1 cellular context compared by ENCODE assay signal in the genomic region with DNA sequence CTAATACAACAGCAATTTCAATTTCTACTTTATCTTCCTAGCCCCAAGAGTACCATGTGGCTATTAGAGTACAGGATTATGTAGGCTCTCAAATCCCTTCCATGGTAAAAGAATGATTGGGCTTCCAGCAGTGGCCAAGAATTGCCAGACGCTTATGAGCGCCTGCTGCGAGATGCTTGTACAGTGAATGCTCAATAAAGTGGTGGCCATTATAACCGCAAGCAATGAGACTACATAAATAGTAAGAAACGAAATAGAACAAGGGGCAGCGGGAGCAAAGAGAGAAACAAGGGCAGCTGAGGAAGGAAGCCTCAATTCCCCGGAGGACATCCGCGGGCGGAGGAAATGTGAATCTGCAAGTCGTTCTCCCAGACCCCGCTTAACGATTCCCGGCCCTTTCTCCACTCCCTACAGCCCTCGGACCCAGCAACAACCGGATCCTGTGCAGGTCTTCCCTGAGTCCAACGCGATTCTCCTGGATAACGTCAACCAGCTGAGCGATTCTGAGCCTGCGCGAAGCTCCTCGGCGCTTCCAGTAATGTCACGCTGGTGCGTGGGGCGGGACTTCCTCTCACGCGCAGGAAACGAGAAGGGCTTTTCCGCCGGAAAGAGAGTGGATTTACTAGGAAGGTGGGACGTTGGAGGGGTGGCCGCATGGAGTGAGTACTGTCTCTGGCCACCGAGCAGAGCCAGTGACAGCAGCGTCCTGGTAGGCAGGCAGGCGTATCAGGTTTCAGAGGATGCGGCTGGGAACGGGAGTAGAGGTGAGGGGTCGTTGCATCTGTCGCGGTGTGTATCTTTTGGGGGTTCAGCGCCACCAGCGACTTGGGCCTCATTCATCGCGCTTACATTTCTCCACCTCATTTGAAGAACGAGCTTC.
A peak's percentile ranks its signal among the peaks of the same experiment; 100 is the strongest.
TF ChIP-seq lines count a peak whose summit lies in the region.

No MANE protein-coding gene starts in this region.

TF ChIP-seq in HepG2, 621 proteins besides CTCF, POLR2A, EP300 and RAD21 (continued from another document and continues in another):
- TF ChIP-seq TMF1 (CRISPR knock-in tag; IDR thresholded peaks at IDR 0.05; ENCODE audit: low read depth) = 0 out of 2 replicates have a peak, but pooled peaks have one; percentile 16
- TF ChIP-seq HMGA1 (CRISPR knock-in tag; conservative IDR thresholded peaks at IDR 0.05) = no peak
- no peak for TF ChIP-seq ZNF776 (CRISPR knock-in tag; IDR thresholded peaks at IDR 0.05)
- peak; percentile 58 for TF ChIP-seq KDM5A (IDR thresholded peaks at IDR 0.05; ENCODE audit: borderline replicate concordance, low read length)
- TF ChIP-seq ZNF883 (CRISPR knock-in tag; IDR thresholded peaks at IDR 0.05; ENCODE audit: not compliant biosample characterization) = no peak
- TF ChIP-seq, protein P1, sequence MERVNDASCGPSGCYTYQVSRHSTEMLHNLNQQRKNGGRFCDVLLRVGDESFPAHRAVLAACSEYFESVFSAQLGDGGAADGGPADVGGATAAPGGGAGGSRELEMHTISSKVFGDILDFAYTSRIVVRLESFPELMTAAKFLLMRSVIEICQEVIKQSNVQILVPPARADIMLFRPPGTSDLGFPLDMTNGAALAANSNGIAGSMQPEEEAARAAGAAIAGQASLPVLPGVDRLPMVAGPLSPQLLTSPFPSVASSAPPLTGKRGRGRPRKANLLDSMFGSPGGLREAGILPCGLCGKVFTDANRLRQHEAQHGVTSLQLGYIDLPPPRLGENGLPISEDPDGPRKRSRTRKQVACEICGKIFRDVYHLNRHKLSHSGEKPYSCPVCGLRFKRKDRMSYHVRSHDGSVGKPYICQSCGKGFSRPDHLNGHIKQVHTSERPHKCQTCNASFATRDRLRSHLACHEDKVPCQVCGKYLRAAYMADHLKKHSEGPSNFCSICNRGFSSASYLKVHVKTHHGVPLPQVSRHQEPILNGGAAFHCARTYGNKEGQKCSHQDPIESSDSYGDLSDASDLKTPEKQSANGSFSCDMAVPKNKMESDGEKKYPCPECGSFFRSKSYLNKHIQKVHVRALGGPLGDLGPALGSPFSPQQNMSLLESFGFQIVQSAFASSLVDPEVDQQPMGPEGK (CRISPR knock-in tag; IDR thresholded peaks at IDR 0.05) = no peak
- TF ChIP-seq MEF2D (CRISPR knock-in tag; IDR thresholded peaks at IDR 0.05) = peak; percentile 62; the same call in 1 of the 2 replicates
- no peak for TF ChIP-seq ZC3H4 (CRISPR knock-in tag; IDR thresholded peaks at IDR 0.05; ENCODE audit: borderline replicate concordance)
- TF ChIP-seq ZKSCAN1 (IDR thresholded peaks at IDR 0.05; ENCODE audit: low read length) = no peak
- TF ChIP-seq, protein P2, sequence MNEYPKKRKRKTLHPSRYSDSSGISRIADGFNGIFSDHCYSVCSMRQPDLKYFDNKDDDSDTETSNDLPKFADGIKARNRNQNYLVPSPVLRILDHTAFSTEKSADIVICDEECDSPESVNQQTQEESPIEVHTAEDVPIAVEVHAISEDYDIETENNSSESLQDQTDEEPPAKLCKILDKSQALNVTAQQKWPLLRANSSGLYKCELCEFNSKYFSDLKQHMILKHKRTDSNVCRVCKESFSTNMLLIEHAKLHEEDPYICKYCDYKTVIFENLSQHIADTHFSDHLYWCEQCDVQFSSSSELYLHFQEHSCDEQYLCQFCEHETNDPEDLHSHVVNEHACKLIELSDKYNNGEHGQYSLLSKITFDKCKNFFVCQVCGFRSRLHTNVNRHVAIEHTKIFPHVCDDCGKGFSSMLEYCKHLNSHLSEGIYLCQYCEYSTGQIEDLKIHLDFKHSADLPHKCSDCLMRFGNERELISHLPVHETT (CRISPR knock-in tag; conservative IDR thresholded peaks at IDR 0.05) = no peak; the same call in 1 of the 2 replicates
- TF ChIP-seq, protein P3, sequence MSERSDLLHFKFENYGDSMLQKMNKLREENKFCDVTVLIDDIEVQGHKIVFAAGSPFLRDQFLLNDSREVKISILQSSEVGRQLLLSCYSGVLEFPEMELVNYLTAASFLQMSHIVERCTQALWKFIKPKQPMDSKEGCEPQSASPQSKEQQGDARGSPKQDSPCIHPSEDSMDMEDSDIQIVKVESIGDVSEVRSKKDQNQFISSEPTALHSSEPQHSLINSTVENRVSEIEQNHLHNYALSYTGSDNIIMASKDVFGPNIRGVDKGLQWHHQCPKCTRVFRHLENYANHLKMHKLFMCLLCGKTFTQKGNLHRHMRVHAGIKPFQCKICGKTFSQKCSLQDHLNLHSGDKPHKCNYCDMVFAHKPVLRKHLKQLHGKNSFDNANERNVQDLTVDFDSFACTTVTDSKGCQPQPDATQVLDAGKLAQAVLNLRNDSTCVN (CRISPR knock-in tag; IDR thresholded peaks at IDR 0.05; ENCODE audit: borderline replicate concordance) = peak; percentile 49; the same call in 1 of the 2 replicates
- no peak for TF ChIP-seq ZNF30 (CRISPR knock-in tag; IDR thresholded peaks at IDR 0.05)
- TF ChIP-seq PRPF4 (IDR thresholded peaks at IDR 0.05; ENCODE audit: low read depth, low read length, poor library complexity, severe bottlenecking) = no peak
- TF ChIP-seq GATA4 (IDR thresholded peaks at IDR 0.05; ENCODE audit: borderline replicate concordance, low read depth) = peak; percentile 59; the same call in 1 of the 2 replicates
- no peak for TF ChIP-seq TOE1 (CRISPR knock-in tag; IDR thresholded peaks at IDR 0.05)
- TF ChIP-seq, protein P4, sequence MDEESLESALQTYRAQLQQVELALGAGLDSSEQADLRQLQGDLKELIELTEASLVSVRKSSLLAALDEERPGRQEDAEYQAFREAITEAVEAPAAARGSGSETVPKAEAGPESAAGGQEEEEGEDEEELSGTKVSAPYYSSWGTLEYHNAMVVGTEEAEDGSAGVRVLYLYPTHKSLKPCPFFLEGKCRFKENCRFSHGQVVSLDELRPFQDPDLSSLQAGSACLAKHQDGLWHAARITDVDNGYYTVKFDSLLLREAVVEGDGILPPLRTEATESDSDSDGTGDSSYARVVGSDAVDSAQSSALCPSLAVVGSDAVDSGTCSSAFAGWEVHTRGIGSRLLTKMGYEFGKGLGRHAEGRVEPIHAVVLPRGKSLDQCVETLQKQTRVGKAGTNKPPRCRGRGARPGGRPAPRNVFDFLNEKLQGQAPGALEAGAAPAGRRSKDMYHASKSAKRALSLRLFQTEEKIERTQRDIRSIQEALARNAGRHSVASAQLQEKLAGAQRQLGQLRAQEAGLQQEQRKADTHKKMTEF (CRISPR knock-in tag; IDR thresholded peaks at IDR 0.05) = peak; percentile 69
- TF ChIP-seq, protein P5, sequence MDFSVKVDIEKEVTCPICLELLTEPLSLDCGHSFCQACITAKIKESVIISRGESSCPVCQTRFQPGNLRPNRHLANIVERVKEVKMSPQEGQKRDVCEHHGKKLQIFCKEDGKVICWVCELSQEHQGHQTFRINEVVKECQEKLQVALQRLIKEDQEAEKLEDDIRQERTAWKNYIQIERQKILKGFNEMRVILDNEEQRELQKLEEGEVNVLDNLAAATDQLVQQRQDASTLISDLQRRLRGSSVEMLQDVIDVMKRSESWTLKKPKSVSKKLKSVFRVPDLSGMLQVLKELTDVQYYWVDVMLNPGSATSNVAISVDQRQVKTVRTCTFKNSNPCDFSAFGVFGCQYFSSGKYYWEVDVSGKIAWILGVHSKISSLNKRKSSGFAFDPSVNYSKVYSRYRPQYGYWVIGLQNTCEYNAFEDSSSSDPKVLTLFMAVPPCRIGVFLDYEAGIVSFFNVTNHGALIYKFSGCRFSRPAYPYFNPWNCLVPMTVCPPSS (IDR thresholded peaks at IDR 0.05) = no peak
- TF ChIP-seq NFKBIZ (CRISPR knock-in tag; IDR thresholded peaks at IDR 0.05) = no peak
- no peak for TF ChIP-seq ZNF337 (CRISPR knock-in tag; IDR thresholded peaks at IDR 0.05; ENCODE audit: borderline replicate concordance, low read depth)
- no peak for TF ChIP-seq MBNL3 (CRISPR knock-in tag; conservative IDR thresholded peaks at IDR 0.05)
- TF ChIP-seq SNAI1 (CRISPR knock-in tag; IDR thresholded peaks at IDR 0.05; ENCODE audit: borderline replicate concordance) = no peak
- TF ChIP-seq BHLHE40 (IDR thresholded peaks at IDR 0.05; ENCODE audit: low read length) = peak; percentile 56
- TF ChIP-seq ZNF350 (CRISPR knock-in tag; IDR thresholded peaks at IDR 0.05; ENCODE audit: borderline replicate concordance, low read depth) = no peak
- 0 out of 2 replicates have a peak, but pooled peaks have one; percentile 58 for TF ChIP-seq SNAPC2 (CRISPR knock-in tag; IDR thresholded peaks at IDR 0.05)
- no peak for TF ChIP-seq MTF2 (CRISPR knock-in tag; IDR thresholded peaks at IDR 0.05; ENCODE audit: borderline replicate concordance)
- peak; percentile 24; the same call in 1 of the 2 replicates for TF ChIP-seq ZNF768 (CRISPR knock-in tag; IDR thresholded peaks at IDR 0.05)
- peak; percentile 94 for TF ChIP-seq PHF20 (CRISPR knock-in tag; IDR thresholded peaks at IDR 0.05)
- TF ChIP-seq MTA1 (CRISPR knock-in tag; IDR thresholded peaks at IDR 0.05; ENCODE audit: borderline replicate concordance) = no peak
- peak; percentile 75 for TF ChIP-seq ZNF501 (CRISPR knock-in tag; IDR thresholded peaks at IDR 0.05)
- TF ChIP-seq, protein P6, sequence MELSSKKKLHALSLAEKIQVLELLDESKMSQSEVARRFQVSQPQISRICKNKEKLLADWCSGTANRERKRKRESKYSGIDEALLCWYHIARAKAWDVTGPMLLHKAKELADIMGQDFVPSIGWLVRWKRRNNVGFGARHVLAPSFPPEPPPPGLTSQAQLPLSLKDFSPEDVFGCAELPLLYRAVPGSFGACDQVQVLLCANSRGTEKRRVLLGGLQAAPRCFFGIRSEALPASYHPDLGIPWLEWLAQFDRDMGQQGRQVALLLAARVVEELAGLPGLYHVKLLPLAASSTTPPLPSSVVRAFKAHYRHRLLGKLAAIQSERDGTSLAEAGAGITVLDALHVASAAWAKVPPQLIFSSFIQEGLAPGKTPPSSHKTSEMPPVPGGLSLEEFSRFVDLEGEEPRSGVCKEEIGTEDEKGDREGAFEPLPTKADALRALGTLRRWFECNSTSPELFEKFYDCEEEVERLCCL (CRISPR knock-in tag; IDR thresholded peaks at IDR 0.05; ENCODE audit: borderline replicate concordance) = peak; percentile 86; the same call in 1 of the 2 replicates
- TF ChIP-seq ZNF607 (CRISPR knock-in tag; IDR thresholded peaks at IDR 0.05; ENCODE audit: borderline replicate concordance) = no peak; the same call in 1 of the 2 replicates
- TF ChIP-seq ZNF160 (CRISPR knock-in tag; IDR thresholded peaks at IDR 0.05) = peak; percentile 78; the same call in 1 of the 2 replicates
- peak; percentile 97 for TF ChIP-seq KAT8 (CRISPR knock-in tag; IDR thresholded peaks at IDR 0.05)
- TF ChIP-seq ZNF549 (CRISPR knock-in tag; IDR thresholded peaks at IDR 0.05) = no peak
- TF ChIP-seq ONECUT2 (CRISPR knock-in tag; IDR thresholded peaks at IDR 0.05) = no peak
- no peak for TF ChIP-seq SCMH1 (CRISPR knock-in tag; IDR thresholded peaks at IDR 0.05; ENCODE audit: borderline replicate concordance)
- 0 out of 2 replicates have a peak, but pooled peaks have one; percentile 47 for TF ChIP-seq HCFC1 (IDR thresholded peaks at IDR 0.05; ENCODE audit: low read depth, low read length)
- TF ChIP-seq FOXJ3 (CRISPR knock-in tag; IDR thresholded peaks at IDR 0.05; ENCODE audit: borderline replicate concordance) = no peak; the same call in 1 of the 2 replicates
- peak; percentile 52; the same call in 1 of the 2 replicates for TF ChIP-seq ZNF878 (CRISPR knock-in tag; IDR thresholded peaks at IDR 0.05)
- TF ChIP-seq SPEN (CRISPR knock-in tag; IDR thresholded peaks at IDR 0.05; ENCODE audit: low read depth) = peak; percentile 96
- no peak for TF ChIP-seq ZNF121 (CRISPR knock-in tag; IDR thresholded peaks at IDR 0.05)
- TF ChIP-seq, protein P7, sequence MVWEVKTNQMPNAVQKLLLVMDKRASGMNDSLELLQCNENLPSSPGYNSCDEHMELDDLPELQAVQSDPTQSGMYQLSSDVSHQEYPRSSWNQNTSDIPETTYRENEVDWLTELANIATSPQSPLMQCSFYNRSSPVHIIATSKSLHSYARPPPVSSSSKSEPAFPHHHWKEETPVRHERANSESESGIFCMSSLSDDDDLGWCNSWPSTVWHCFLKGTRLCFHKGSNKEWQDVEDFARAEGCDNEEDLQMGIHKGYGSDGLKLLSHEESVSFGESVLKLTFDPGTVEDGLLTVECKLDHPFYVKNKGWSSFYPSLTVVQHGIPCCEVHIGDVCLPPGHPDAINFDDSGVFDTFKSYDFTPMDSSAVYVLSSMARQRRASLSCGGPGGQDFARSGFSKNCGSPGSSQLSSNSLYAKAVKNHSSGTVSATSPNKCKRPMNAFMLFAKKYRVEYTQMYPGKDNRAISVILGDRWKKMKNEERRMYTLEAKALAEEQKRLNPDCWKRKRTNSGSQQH (CRISPR knock-in tag; IDR thresholded peaks at IDR 0.05; ENCODE audit: low read depth) = 0 out of 2 replicates have a peak, but pooled peaks have one; percentile 71
- TF ChIP-seq ZNF703 (CRISPR knock-in tag; IDR thresholded peaks at IDR 0.05; ENCODE audit: borderline replicate concordance) = no peak
- TF ChIP-seq ETV6 (CRISPR knock-in tag; conservative IDR thresholded peaks at IDR 0.05) = no peak
- TF ChIP-seq, protein P8, sequence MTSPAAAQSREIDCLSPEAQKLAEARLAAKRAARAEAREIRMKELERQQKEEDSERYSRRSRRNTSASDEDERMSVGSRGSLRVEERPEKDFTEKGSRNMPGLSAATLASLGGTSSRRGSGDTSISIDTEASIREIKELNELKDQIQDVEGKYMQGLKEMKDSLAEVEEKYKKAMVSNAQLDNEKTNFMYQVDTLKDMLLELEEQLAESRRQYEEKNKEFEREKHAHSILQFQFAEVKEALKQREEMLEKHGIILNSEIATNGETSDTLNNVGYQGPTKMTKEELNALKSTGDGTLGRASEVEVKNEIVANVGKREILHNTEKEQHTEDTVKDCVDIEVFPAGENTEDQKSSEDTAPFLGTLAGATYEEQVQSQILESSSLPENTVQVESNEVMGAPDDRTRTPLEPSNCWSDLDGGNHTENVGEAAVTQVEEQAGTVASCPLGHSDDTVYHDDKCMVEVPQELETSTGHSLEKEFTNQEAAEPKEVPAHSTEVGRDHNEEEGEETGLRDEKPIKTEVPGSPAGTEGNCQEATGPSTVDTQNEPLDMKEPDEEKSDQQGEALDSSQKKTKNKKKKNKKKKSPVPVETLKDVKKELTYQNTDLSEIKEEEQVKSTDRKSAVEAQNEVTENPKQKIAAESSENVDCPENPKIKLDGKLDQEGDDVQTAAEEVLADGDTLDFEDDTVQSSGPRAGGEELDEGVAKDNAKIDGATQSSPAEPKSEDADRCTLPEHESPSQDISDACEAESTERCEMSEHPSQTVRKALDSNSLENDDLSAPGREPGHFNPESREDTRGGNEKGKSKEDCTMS (CRISPR knock-in tag; conservative IDR thresholded peaks at IDR 0.05) = no peak
- TF ChIP-seq ZNF335 (CRISPR knock-in tag; IDR thresholded peaks at IDR 0.05) = no peak
- no peak for TF ChIP-seq MED8 (CRISPR knock-in tag; IDR thresholded peaks at IDR 0.05; ENCODE audit: insufficient replicate concordance)
- TF ChIP-seq ZSCAN29 (CRISPR knock-in tag; conservative IDR thresholded peaks at IDR 0.05) = 0 out of 2 replicates have a peak, but pooled peaks have one; percentile 45
- no peak for TF ChIP-seq ZNF567 (CRISPR knock-in tag; IDR thresholded peaks at IDR 0.05; ENCODE audit: borderline replicate concordance)
- TF ChIP-seq, protein P9, sequence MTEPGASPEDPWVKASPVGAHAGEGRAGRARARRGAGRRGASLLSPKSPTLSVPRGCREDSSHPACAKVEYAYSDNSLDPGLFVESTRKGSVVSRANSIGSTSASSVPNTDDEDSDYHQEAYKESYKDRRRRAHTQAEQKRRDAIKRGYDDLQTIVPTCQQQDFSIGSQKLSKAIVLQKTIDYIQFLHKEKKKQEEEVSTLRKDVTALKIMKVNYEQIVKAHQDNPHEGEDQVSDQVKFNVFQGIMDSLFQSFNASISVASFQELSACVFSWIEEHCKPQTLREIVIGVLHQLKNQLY (CRISPR knock-in tag; IDR thresholded peaks at IDR 0.05) = 0 out of 2 replicates have a peak, but pooled peaks have one; percentile 57
- TF ChIP-seq NKX3-1 (CRISPR knock-in tag; IDR thresholded peaks at IDR 0.05) = peak; percentile 41; the same call in 1 of the 2 replicates
- no peak for TF ChIP-seq ZNF20 (CRISPR knock-in tag; IDR thresholded peaks at IDR 0.05)
